Comparison of ENCODE assay signal across 1 cellular context in the genomic region with DNA sequence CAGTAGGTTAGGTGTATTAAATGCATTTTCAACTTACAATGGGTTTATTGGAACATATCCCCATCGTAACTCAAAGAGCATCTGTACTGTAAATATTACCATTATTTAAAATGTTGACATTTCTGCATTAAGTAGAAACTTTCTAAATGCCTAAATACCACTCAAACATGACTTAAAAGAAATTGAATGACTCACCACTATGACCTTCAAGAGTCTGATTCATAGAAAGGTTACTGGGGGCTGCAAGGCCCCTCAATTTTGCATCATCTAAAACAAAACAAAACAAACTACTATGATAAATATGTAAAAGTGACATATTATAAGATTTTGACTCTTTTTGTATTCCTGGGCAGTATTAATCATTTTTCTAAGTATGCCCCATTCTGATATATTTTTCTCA.
A peak's percentile ranks its signal among the peaks of the same experiment; 100 is the strongest.
TF ChIP-seq lines count a peak whose summit lies in the region.

No MANE protein-coding gene starts in this region.

TF ChIP-seq in endothelial cell of umbilical vein, 7 proteins besides CTCF, POLR2A, EP300 and RAD21:
- TF ChIP-seq POLR2AphosphoS5 (IDR thresholded peaks at IDR 0.05; ENCODE audit: insufficient read depth, low read depth, low read length) (no peak), FOS (IDR thresholded peaks at IDR 0.05; ENCODE audit: borderline replicate concordance, insufficient read depth, low read length) (peak; percentile 64), MYC (IDR thresholded peaks at IDR 0.05; ENCODE audit: low read depth, low read length) (no peak), JUN (IDR thresholded peaks at IDR 0.05; ENCODE audit: borderline replicate concordance, insufficient read depth, insufficient read length, low read depth) (peak; percentile 39), GATA2 (IDR thresholded peaks at IDR 0.05; ENCODE audit: insufficient read depth, insufficient read length, low read depth, low read length) (no peak), EZH2 (IDR thresholded peaks at IDR 0.05; ENCODE audit: borderline replicate concordance, low read depth, low read length, severe bottlenecking) (no peak)
- TF ChIP-seq, protein P1, sequence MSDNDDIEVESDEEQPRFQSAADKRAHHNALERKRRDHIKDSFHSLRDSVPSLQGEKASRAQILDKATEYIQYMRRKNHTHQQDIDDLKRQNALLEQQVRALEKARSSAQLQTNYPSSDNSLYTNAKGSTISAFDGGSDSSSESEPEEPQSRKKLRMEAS (IDR thresholded peaks at IDR 0.05; ENCODE audit: insufficient read depth, insufficient read length): no peak
TF ChIP-seq in endothelial cell of umbilical vein: peak in this region for 2.
